Comparison of ENCODE assay signal across 14 cellular contexts in the genomic region with DNA sequence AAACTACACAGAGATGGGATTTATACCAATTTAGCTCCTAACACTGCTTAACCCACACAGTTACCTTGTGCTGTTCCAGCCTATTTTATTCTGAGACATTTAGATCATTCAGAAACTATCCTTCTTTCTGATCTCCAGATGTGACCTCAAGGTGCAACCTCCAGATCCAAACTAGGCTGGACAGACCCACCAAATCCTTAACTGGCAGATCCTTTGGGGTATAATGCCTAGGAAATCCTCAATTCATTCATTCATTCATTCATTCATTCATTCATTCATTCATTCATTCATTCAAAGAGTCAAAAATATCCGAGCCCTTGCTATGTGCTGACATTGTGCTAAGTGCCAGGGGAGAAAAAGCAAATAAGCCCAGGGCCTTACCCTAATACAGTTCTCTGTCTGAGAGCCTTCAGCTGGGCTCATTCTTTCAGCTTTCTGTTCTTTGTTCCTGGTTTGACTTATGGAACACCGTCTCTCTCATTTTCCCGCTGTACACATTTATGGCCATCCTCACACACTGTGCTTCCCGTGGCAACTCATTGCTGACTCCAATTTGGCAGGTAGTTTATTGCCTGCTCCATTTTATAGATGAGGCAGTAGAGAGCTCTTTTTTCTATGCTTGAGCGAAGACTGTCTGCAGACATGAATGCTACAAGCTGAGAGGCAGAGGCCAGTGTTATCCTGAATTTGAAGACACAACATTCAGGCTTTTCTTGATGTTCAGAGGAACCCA.
DNase-seq lines count a peak whose midpoint lies in the region; ATAC-seq, FAIRE-seq and TF ChIP-seq lines count a peak whose summit lies in the region.
"Had no signal": no experiment of that assay in that cellular context is flagged by ENCODE, and none has a peak within 500 bp of the region (broad histone marks: within the 10 kb centered on the region; RNA-seq: fewer than 3 reads in every experiment).

No MANE protein-coding gene starts in this region.

- no peaks in the 10 kb centered on the region for H3K9me3 ChIP-seq in HCT116 (ENCODE audit: control insufficient read depth in 1 of 2, insufficient read depth in 1 of 2, low read depth in 1 of 2, low read length in 2 of 2)
- H3K9me3 ChIP-seq in GM12878 (replicated peaks; ENCODE audit: control insufficient read depth, insufficient read depth, low read length) = no peaks in the 10 kb centered on the region
- H3K9me3 ChIP-seq in mesenchymal stem cell (ENCODE audit: control insufficient read depth, low read length) = no peaks in the 10 kb centered on the region
- H3K9me3 ChIP-seq: BE2C had no signal

- CTCF ChIA-PET in HCT116 (lab: Charles Lee) (interaction anchor here (0.7 to 2.0 kb wide), 8 partner anchors 8 to 189 kb away, joined by 3 to 28 read pairs (median 4); no protein-coding TSS in a partner anchor), GM12878 (lab: Yijun Ruan, JAX) (interaction anchor here (0.9 to 1.9 kb wide), 6 partner anchors 30 to 184 kb away, joined by 3 to 6 read pairs (median 4); no protein-coding TSS in a partner anchor)

- H3K18ac ChIP-seq in mesenchymal stem cell (ENCODE audit: low read depth in 1 of 2, low read length in 2 of 2) = no peak overlapping the region

- WGBS in GM12878 (ENCODE audit: insufficient coverage, insufficient replicate concordance, low lambda C conversion rate, missing lambda C conversion rate) = 23% methylated on average over 5 of the region's 5 CpGs
- 67% methylated on average over 5 of the region's 5 CpGs for WGBS in mesenchymal stem cell

- H3K9me2 ChIP-seq in HCT116 (ENCODE audit: insufficient read depth) = no peaks in the 10 kb centered on the region

- no peak overlapping the region for H3K27ac ChIP-seq in HCT116 (ENCODE audit: low read depth, low read length)
- no peak overlapping the region for H3K27ac ChIP-seq in GM12878 (ENCODE audit: control insufficient read depth, insufficient read depth)
- no peak overlapping the region for H3K27ac ChIP-seq in mesenchymal stem cell (ENCODE audit: low read length, poor library complexity, severe bottlenecking)

- H3K79me2 ChIP-seq in HCT116 (ENCODE audit: insufficient read depth, low read length) (no peaks in the 10 kb centered on the region), GM12878 (ENCODE audit: control insufficient read depth, insufficient read depth, low read length) (no peaks in the 10 kb centered on the region)

- TF ChIP-seq RAD21 in HCT116 (IDR thresholded peaks at IDR 0.05; ENCODE audit: low read depth) = no peak
- no peak for TF ChIP-seq RAD21 in GM12878 (IDR thresholded peaks at IDR 0.05; ENCODE audit: insufficient read depth, low read depth, low read length)

- H2BK15ac ChIP-seq in mesenchymal stem cell (ENCODE audit: low read depth, poor library complexity, severe bottlenecking) = no peak overlapping the region

- no peaks in the 10 kb centered on the region for H3K79me1 ChIP-seq in mesenchymal stem cell (replicated peaks; ENCODE audit: low read length, poor library complexity, severe bottlenecking)

- no peaks in the 10 kb centered on the region for H3K4me1 ChIP-seq in HCT116 (ENCODE audit: control insufficient read depth in 1 of 2, insufficient read depth in 2 of 2, low read length in 2 of 2)
- H3K4me1 ChIP-seq in GM12878 (ENCODE audit: control insufficient read depth, insufficient read depth, low read length) = no peaks in the 10 kb centered on the region
- no peaks in the 10 kb centered on the region for H3K4me1 ChIP-seq in mesenchymal stem cell (ENCODE audit: control insufficient read depth, insufficient read depth, low read depth, low read length)
- H3K4me1 ChIP-seq: BE2C had no signal

- intact Hi-C loops in HCT116 (cut with micrococcal nuclease) = loop anchor here (1.0 to 10.0 kb wide), 6 partner anchors 59 to 1353 kb away; no protein-coding TSS in a partner anchor
- intact Hi-C loops in GM12878 (cut with micrococcal nuclease; ENCODE audit: unreplicated experiment) = loop anchor here (1.0 kb wide), 1 partner anchor 183 kb away; no protein-coding TSS in a partner anchor

- no peak overlapping the region for H2BK120ac ChIP-seq in mesenchymal stem cell (ENCODE audit: low read depth, low read length)

- H3K14ac ChIP-seq in mesenchymal stem cell (ENCODE audit: low read length in 2 of 2) = no peak overlapping the region

- H4K91ac ChIP-seq in mesenchymal stem cell (ENCODE audit: low read length) = no peak overlapping the region

- SMC1A ChIA-PET in GM12878 (lab: Charles Lee; ENCODE audit: uncharacterized antibody, unreplicated experiment) = no interaction called here

- H3K4me3 ChIP-seq in HCT116 (replicated peaks in 1 of 2; ENCODE audit: low read depth in 1 of 2, low read length in 2 of 2) (no peak overlapping the region), GM12878 (no peak overlapping the region), mesenchymal stem cell (ENCODE audit: insufficient read depth in 1 of 2, low read depth in 1 of 2, low read length in 2 of 2) (no peak overlapping the region)

- no peak overlapping the region for H2BK12ac ChIP-seq in mesenchymal stem cell (ENCODE audit: low read length in 2 of 2)

- TF ChIP-seq POLR2A in HCT116 (IDR thresholded peaks at IDR 0.05; ENCODE audit: borderline replicate concordance, extremely low read depth, insufficient read depth, insufficient read length) = no peak
- TF ChIP-seq POLR2A in GM12878 (IDR thresholded peaks at IDR 0.05; ENCODE audit: low read depth, low read length) = no peak

- no peak overlapping the region for H3K4ac ChIP-seq in mesenchymal stem cell (ENCODE audit: low read depth in 1 of 2, low read length in 2 of 2)

- no peak overlapping the region for H2BK5ac ChIP-seq in mesenchymal stem cell (ENCODE audit: low read depth, low read length, poor library complexity, severe bottlenecking)

- POLR2A ChIA-PET in HCT116 (lab: Charles Lee) (no interaction called here), GM12878 (lab: Charles Lee) (no interaction called here)

- BruUV-seq in HCT116 (replicated peaks; lab: Mats Ljungman, UMichigan) (no TSS peak), GM12878 (replicated peaks; lab: Mats Ljungman, UMichigan) (no TSS peak)

- no peak for FAIRE-seq in GM12878 (lab: Jason Lieb, UNC)

- DNase-seq in HCT116 (ENCODE audit: low read depth, low spot score) = no peak
- DNase-seq in NCI-H1105 (lab: John Stamatoyannopoulos, UW) = peak; percentile 25
- no peak for DNase-seq in GM12878 (ENCODE audit: low read depth, low spot score)
- DNase-seq in mesenchymal stem cell = no peak
- no peak for DNase-seq in NCI-H446 (lab: John Stamatoyannopoulos, UW)
- no peak for DNase-seq in cerebellar nuclear complex (lab: John Stamatoyannopoulos, UW)
- DNase-seq: BE2C; CD4-positive, alpha-beta memory T cell; NCI-H1048; NCI-H187; NK-92 treated with Interleukin-12 subunit alpha and Interleukin-12 subunit beta, amount 100 ng/mL, for 24 hours; Right ventricle myocardium superior had no signal

- H3K36me3 ChIP-seq in HCT116 (ENCODE audit: control insufficient read depth in 1 of 2, insufficient read depth in 2 of 2, low read length in 2 of 2) (no peaks in the 10 kb centered on the region), GM12878 (ENCODE audit: control insufficient read depth in 2 of 2, insufficient read depth in 2 of 2, low read length in 1 of 2) (no peaks in the 10 kb centered on the region), mesenchymal stem cell (ENCODE audit: control insufficient read depth in 1 of 2, insufficient read depth in 2 of 2, low read depth in 1 of 2, low read length in 2 of 2) (no peaks in the 10 kb centered on the region)
- H3K36me3 ChIP-seq: BE2C had no signal

- RAD21 ChIA-PET in HCT116 (lab: Charles Lee; ENCODE audit: low non-redundant PET in 1 of 2, low total read pairs in 2 of 2, uncharacterized antibody in 2 of 2, unreplicated experiment in 2 of 2) = interaction anchor here in 1 of 2 experiments (0.6 to 1.3 kb wide), 3 partner anchors 17 to 1719 kb away, joined by 3 read pairs; no protein-coding TSS in a partner anchor
- RAD21 ChIA-PET in GM12878 (lab: Charles Lee; ENCODE audit: unreplicated experiment) = no interaction called here

- H3K9ac ChIP-seq in HCT116 (ENCODE audit: low read length) (no peak overlapping the region), GM12878 (ENCODE audit: control insufficient read depth, insufficient read depth, low read length) (no peak overlapping the region), mesenchymal stem cell (ENCODE audit: low read length) (peak overlapping the region; percentile 27)

- no peak overlapping the region for H3K4me2 ChIP-seq in HCT116 (ENCODE audit: low read length)
- H3K4me2 ChIP-seq in GM12878 (ENCODE audit: control insufficient read depth, insufficient read depth) = no peak overlapping the region
- H3K4me2 ChIP-seq in mesenchymal stem cell (ENCODE audit: low read length, poor library complexity, severe bottlenecking) = no peak overlapping the region

- H2AFZ ChIP-seq in HCT116 (ENCODE audit: low read depth, low read length, poor library complexity, severe bottlenecking) (no peak overlapping the region), GM12878 (ENCODE audit: control insufficient read depth, low read depth, low read length) (no peak overlapping the region), mesenchymal stem cell (ENCODE audit: low read depth, low read length) (no peak overlapping the region)

- H2AK5ac ChIP-seq in mesenchymal stem cell (ENCODE audit: low read length, severe bottlenecking) = no peak overlapping the region

- H4K8ac ChIP-seq in mesenchymal stem cell (ENCODE audit: low read length) = no peak overlapping the region

- TF ChIP-seq CTCF in HCT116 (IDR thresholded peaks at IDR 0.05 in 2 of 3, conservative IDR thresholded peaks at IDR 0.05 in 1 of 3; ENCODE audit: borderline replicate concordance in 1 of 3, insufficient read depth in 1 of 3, low read depth in 2 of 3, low read length in 2 of 3) (no peak), GM12878 (IDR thresholded peaks at IDR 0.05 in 2 of 3, conservative IDR thresholded peaks at IDR 0.05 in 1 of 3; ENCODE audit: control insufficient read depth in 2 of 3, extremely low read depth in 1 of 3, insufficient read depth in 1 of 3, low read depth in 3 of 3, low read length in 3 of 3) (no peak)

- in situ Hi-C loops in GM12878 (cut with MboI) = no loop called here

- H4K20me1 ChIP-seq in HCT116 (ENCODE audit: insufficient read depth) (no peaks in the 10 kb centered on the region), GM12878 (ENCODE audit: control insufficient read depth, insufficient read depth) (no peaks in the 10 kb centered on the region)

- H3K27me3 ChIP-seq in HCT116 (ENCODE audit: insufficient read depth, low read length) (peaks cover 3% of the 10 kb centered on the region; the same call in 1 of the 2 replicates), GM12878 (replicated peaks in 1 of 2; ENCODE audit: control insufficient read depth in 2 of 2, insufficient read depth in 2 of 2, low read length in 1 of 2) (no peaks in the 10 kb centered on the region; a peak in 3 of 4 replicates), mesenchymal stem cell (ENCODE audit: control insufficient read depth in 1 of 2, insufficient read depth in 1 of 2, low read length in 2 of 2) (peaks cover 0 to 19% of the 10 kb centered on the region in 2 experiments)
- H3K27me3 ChIP-seq: BE2C had no signal

- H3K23ac ChIP-seq in mesenchymal stem cell (ENCODE audit: low read length in 2 of 2) = no peak overlapping the region

- ATAC-seq in HCT116 = peak; percentile 68
- no peak for ATAC-seq in GM12878
- ATAC-seq in GM18498 (IDR thresholded peaks at IDR 0.05; ENCODE audit: unreplicated experiment) = no peak
- ATAC-seq: SK-N-SH treated with all-trans-retinoic acid at 6 μM for 48 hours had no signal

- no peak for TF ChIP-seq EP300 in GM12878 (IDR thresholded peaks at IDR 0.05; ENCODE audit: borderline replicate concordance in 1 of 2, control insufficient read depth in 1 of 2, low read depth in 2 of 2, low read length in 2 of 2)
